ENCODE assay signal across 1 cellular context in genomic region chr2:241814571-241815476, GRCh38.
TF ChIP-seq lines count a peak whose summit lies in the region.

No MANE protein-coding gene starts in this region.

TF ChIP-seq in GM23338, 12 proteins besides CTCF, POLR2A, EP300 and RAD21:
- TF ChIP-seq ETS1 (IDR thresholded peaks at IDR 0.05) (no peak), ZNF114 (CRISPR knock-in tag; IDR thresholded peaks at IDR 0.05) (no peak), NANOG (IDR thresholded peaks at IDR 0.05; ENCODE audit: borderline replicate concordance) (no peak), STAT1 (IDR thresholded peaks at IDR 0.05; ENCODE audit: unreplicated experiment) (no peak), ZNF331 (CRISPR knock-in tag; IDR thresholded peaks at IDR 0.05; ENCODE audit: low read depth) (no peak), EZH2phosphoT487 (IDR thresholded peaks at IDR 0.05; ENCODE audit: unreplicated experiment) (no peak), REST (IDR thresholded peaks at IDR 0.05; ENCODE audit: unreplicated experiment) (no peak), ZNF462 (CRISPR knock-in tag; IDR thresholded peaks at IDR 0.05) (no peak), CREB1 (CRISPR knock-in tag; IDR thresholded peaks at IDR 0.05; ENCODE audit: low read depth) (no peak)
